In the genomic region with DNA sequence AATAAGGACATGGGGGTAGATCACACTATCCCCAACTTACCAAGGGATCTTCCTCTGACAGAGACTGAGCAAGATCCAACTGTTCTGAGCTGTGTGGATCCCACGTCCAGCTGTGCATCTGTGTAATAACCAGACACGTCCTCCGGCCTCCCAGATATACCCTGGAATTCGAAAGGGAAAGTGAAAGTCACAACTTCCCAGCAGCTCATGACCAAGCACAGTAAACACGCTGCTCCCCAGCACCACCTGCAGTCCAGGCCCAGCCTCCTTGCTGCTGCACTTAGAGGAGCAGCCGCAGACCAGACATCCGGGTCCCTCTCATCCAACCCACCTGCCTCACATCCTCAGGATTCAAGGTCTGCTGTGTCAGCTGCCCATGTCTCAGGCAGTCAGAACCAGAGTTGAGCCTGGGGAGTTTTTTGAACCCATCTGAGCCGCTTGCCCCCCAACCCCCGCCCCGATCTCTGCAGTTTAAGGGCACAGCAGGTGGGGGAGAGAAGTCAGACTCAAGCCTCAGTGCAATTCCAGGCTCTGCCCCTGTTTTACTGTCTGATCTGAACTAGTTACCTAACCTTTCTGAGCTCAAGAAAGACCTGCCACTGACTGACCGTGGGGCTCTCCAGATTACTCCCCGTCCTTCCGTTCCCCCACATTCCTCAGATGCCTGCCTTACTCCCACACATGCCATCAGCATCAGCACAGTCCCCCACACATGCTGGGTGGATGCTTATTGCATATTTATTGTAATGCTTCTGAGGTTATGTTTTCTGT, we compare ENCODE assay signal across 1 cellular context.
TF ChIP-seq lines count a peak whose summit lies in the region.

A gene with protein sequence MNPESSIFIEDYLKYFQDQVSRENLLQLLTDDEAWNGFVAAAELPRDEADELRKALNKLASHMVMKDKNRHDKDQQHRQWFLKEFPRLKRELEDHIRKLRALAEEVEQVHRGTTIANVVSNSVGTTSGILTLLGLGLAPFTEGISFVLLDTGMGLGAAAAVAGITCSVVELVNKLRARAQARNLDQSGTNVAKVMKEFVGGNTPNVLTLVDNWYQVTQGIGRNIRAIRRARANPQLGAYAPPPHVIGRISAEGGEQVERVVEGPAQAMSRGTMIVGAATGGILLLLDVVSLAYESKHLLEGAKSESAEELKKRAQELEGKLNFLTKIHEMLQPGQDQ (minus strand): TSS at position 127 of the 771 bp plus-strand sequence. CDS start 6,365 bp downstream, outside the sequence.

TF ChIP-seq in H1, 55 proteins besides CTCF, POLR2A, EP300 and RAD21:
- TF ChIP-seq EGR1 (IDR thresholded peaks at IDR 0.05; ENCODE audit: borderline replicate concordance, low read depth, low read length): no peak
- 0 out of 2 replicates have a peak, but pooled peaks have one; percentile 41 for TF ChIP-seq TAF1 (IDR thresholded peaks at IDR 0.05; ENCODE audit: low read depth, low read length)
- no peak for TF ChIP-seq BCL11A (IDR thresholded peaks at IDR 0.05; ENCODE audit: low read depth in 2 of 2, low read length in 2 of 2)
- TF ChIP-seq HDAC2 (IDR thresholded peaks at IDR 0.05; ENCODE audit: borderline replicate concordance in 1 of 2, low read depth in 2 of 2, low read length in 2 of 2): peak in 1 of 2 experiments; percentile 42; a peak in 1 of 4 replicates
- peak; percentile 27 to 77; a peak in 2 of 4 replicates for TF ChIP-seq SIN3A (conservative IDR thresholded peaks at IDR 0.05 in 1 of 2, IDR thresholded peaks at IDR 0.05 in 1 of 2; ENCODE audit: low read depth in 1 of 2, low read length in 2 of 2)
- 0 out of 2 replicates have a peak, but pooled peaks have one; percentile 55 for TF ChIP-seq TBP (IDR thresholded peaks at IDR 0.05; ENCODE audit: low read depth, low read length)
- no peak for TF ChIP-seq CHD1 (IDR thresholded peaks at IDR 0.05; ENCODE audit: low read depth, low read length)
- TF ChIP-seq TEAD4 (IDR thresholded peaks at IDR 0.05; ENCODE audit: low read depth, low read length): peak; percentile 82
- TF ChIP-seq SUZ12 (IDR thresholded peaks at IDR 0.05; ENCODE audit: low read length): no peak
- peak; percentile 61; the same call in 1 of the 2 replicates for TF ChIP-seq MAFK (IDR thresholded peaks at IDR 0.05; ENCODE audit: low read depth, low read length)
- peak; percentile 63 for TF ChIP-seq ASH2L (IDR thresholded peaks at IDR 0.05; ENCODE audit: low read length)
- TF ChIP-seq JUN (IDR thresholded peaks at IDR 0.05; ENCODE audit: low read depth, low read length): no peak
- TF ChIP-seq NRF1 (IDR thresholded peaks at IDR 0.05; ENCODE audit: low read depth, low read length): no peak
- TF ChIP-seq RBBP5 (IDR thresholded peaks at IDR 0.05; ENCODE audit: borderline replicate concordance, low read depth, low read length): peak; percentile 68; the same call in 1 of the 2 replicates
- TF ChIP-seq CHD2 (IDR thresholded peaks at IDR 0.05; ENCODE audit: low read length): no peak
- no peak for TF ChIP-seq SP1 (IDR thresholded peaks at IDR 0.05; ENCODE audit: low read depth, low read length)
- peak; percentile 62 for TF ChIP-seq BACH1 (IDR thresholded peaks at IDR 0.05; ENCODE audit: low read length)
- no peak for TF ChIP-seq CTBP2 (IDR thresholded peaks at IDR 0.05; ENCODE audit: borderline replicate concordance, insufficient read depth, insufficient read length, low read length)
- no peak for TF ChIP-seq POU5F1 (IDR thresholded peaks at IDR 0.05; ENCODE audit: low read depth, low read length)
- no peak for TF ChIP-seq GABPA (IDR thresholded peaks at IDR 0.05; ENCODE audit: borderline replicate concordance, insufficient read depth, low read length)
- TF ChIP-seq GTF2F1 (IDR thresholded peaks at IDR 0.05; ENCODE audit: borderline replicate concordance, low read depth, low read length): no peak; the same call in 1 of the 2 replicates
- TF ChIP-seq, protein P1, sequence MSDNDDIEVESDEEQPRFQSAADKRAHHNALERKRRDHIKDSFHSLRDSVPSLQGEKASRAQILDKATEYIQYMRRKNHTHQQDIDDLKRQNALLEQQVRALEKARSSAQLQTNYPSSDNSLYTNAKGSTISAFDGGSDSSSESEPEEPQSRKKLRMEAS (IDR thresholded peaks at IDR 0.05): peak; percentile 80
- TF ChIP-seq, protein P2, sequence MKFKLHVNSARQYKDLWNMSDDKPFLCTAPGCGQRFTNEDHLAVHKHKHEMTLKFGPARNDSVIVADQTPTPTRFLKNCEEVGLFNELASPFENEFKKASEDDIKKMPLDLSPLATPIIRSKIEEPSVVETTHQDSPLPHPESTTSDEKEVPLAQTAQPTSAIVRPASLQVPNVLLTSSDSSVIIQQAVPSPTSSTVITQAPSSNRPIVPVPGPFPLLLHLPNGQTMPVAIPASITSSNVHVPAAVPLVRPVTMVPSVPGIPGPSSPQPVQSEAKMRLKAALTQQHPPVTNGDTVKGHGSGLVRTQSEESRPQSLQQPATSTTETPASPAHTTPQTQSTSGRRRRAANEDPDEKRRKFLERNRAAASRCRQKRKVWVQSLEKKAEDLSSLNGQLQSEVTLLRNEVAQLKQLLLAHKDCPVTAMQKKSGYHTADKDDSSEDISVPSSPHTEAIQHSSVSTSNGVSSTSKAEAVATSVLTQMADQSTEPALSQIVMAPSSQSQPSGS (IDR thresholded peaks at IDR 0.05; ENCODE audit: low read length): 0 out of 2 replicates have a peak, but pooled peaks have one; percentile 67
- TF ChIP-seq SIX5 (IDR thresholded peaks at IDR 0.05; ENCODE audit: low read depth, low read length): no peak
- no peak for TF ChIP-seq ZNF274 (IDR thresholded peaks at IDR 0.05; ENCODE audit: borderline replicate concordance, extremely low read depth, low read length)
- TF ChIP-seq BRCA1 (IDR thresholded peaks at IDR 0.05; ENCODE audit: low read depth, low read length): no peak
